In the genomic region with DNA sequence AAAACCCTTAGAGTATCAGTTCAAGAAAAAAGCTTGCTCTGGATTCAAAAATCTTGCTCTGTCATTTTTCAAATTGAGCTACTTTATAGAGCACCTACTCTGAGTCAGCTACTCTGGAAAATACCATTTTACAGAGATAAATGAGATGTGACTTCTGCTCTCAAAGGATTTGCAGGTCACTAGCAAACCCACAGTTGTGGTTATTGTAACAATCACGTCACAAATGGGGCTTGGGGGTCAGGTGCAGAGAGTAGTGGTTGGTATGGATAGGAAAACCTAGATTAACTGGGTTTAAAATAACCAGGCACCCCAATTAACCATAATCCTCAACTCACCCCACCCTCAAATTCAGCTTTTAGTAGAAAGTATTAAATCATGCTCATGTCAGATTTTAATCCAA, we compare ENCODE assay signal across 9 cellular contexts.
"Had no signal": no experiment of that assay in that cellular context is flagged by ENCODE, and none has a peak within 500 bp of the region (broad histone marks: within the 10 kb centered on the region; RNA-seq: fewer than 3 reads in every experiment).

No MANE protein-coding gene starts in this region.

- H3K27ac Mint-ChIP-seq: HFFc6 had no signal

- DNase-seq: GM23248, GOT3, H7, HFFc6, KBM-7 had no signal

- H2AFZ ChIP-seq: GM23248 had no signal

- H3K27ac ChIP-seq: GM23248, KMS-11 had no signal

- H3K36me3 ChIP-seq: HAP-1 had no signal

- H3K9ac ChIP-seq: GM23248, KMS-11 had no signal

- H3K27me3 Mint-ChIP-seq: IgD-negative memory B cell had no signal

- H3K4me1 ChIP-seq: HAP-1 had no signal

- H3K4me3 Mint-ChIP-seq: HFFc6, IgD-negative memory B cell had no signal

- ATAC-seq: HCT116 had no signal

- H3K9me3 ChIP-seq: HAP-1 had no signal

- H3K9me3 Mint-ChIP-seq: HFFc6, IgD-negative memory B cell had no signal

- H3K4me2 ChIP-seq: KMS-11 had no signal

- H3K4me3 ChIP-seq: GM23248, HAP-1 had no signal

- H3K4me1 Mint-ChIP-seq: IgD-negative memory B cell had no signal

- H3K36me3 Mint-ChIP-seq: IgD-negative memory B cell had no signal
